8 cellular contexts compared by ENCODE assay signal in genomic region chr10:110857265-110858158, GRCh38. TPM values are rescaled to one million over a fixed set of nuclear protein-coding genes. Genes with fewer than 3 reads are reported as not detected.
DNase-seq lines count a peak whose midpoint lies in the region; ATAC-seq and TF ChIP-seq lines count a peak whose summit lies in the region.

No MANE protein-coding gene starts in this region.

- intact Hi-C loops in CD4-positive, alpha-beta T cell (cut with DNase I, micrococcal nuclease) = no loop called here
- intact Hi-C loops in body of pancreas (cut with DNase I) = no loop called here
- intact Hi-C loops in mucosa of descending colon (cut with DNase I, micrococcal nuclease) = no loop called here

- peak overlapping the region; percentile 49 for H3K4me3 Mint-ChIP-seq in CD4-positive, alpha-beta T cell

- H3K9me3 Mint-ChIP-seq in CD4-positive, alpha-beta T cell = no peaks in the 10 kb centered on the region

- no peaks in the 10 kb centered on the region for H3K27me3 Mint-ChIP-seq in CD4-positive, alpha-beta T cell

- H3K4me3 ChIP-seq in body of pancreas (no peak overlapping the region), mucosa of descending colon (no peak overlapping the region)

- no peaks in the 10 kb centered on the region for H3K36me3 Mint-ChIP-seq in CD4-positive, alpha-beta T cell (ENCODE audit: low read depth)

- peak in 2 of 3 donors; percentile 79 to 87 for TF ChIP-seq POLR2A in body of pancreas (IDR thresholded peaks at IDR 0.05)

- peak overlapping the region; percentile 96 for H3K27ac Mint-ChIP-seq in CD4-positive, alpha-beta T cell

- H3K27me3 ChIP-seq in CD4-positive, alpha-beta T cell (ENCODE audit: control insufficient read depth, insufficient read depth, low read length) = no peaks in the 10 kb centered on the region
- no peaks in the 10 kb centered on the region for H3K27me3 ChIP-seq in body of pancreas

- H3K27ac ChIP-seq in CD4-positive, alpha-beta T cell (ENCODE audit: low read depth, low read length) = peak overlapping the region; percentile 77
- H3K27ac ChIP-seq in body of pancreas = peak overlapping the region; percentile 76 to 95 (median 90)

- H3K4me1 ChIP-seq in body of pancreas (peaks cover 84% of the 10 kb centered on the region), mucosa of descending colon (ENCODE audit: low read depth) (peaks cover 65% of the 10 kb centered on the region)

- 11 to 19% methylated on average over 10 to 12 of the region's 12 CpGs for WGBS in body of pancreas, 2 donors

- TF ChIP-seq CTCF in CD4-positive, alpha-beta T cell (IDR thresholded peaks at IDR 0.05) = no peak
- TF ChIP-seq CTCF in body of pancreas (IDR thresholded peaks at IDR 0.05) (peak in 4 of 7 experiments; percentile 31 to 44 (median 34)), mucosa of descending colon (IDR thresholded peaks at IDR 0.05) (no peak)

- CTCF ChIA-PET in CD4-positive, alpha-beta T cell (lab: Charles Lee) = interaction anchor here (1.0 to 2.3 kb wide), 6 partner anchors 11 to 111 kb away, joined by 3 to 14 read pairs (median 6); partner anchors contain the start of gene PDCD4

- H3K4me1 Mint-ChIP-seq in CD4-positive, alpha-beta T cell (ENCODE audit: low read depth) = peaks cover 89% of the 10 kb centered on the region

- ATAC-seq in CD4-positive, alpha-beta T cell (ENCODE audit: poor library complexity) = peak; percentile 43
- ATAC-seq in GM21390 (IDR thresholded peaks at IDR 0.05; ENCODE audit: unreplicated experiment) = peak; percentile 22
- ATAC-seq in body of pancreas = peak; percentile 81
- ATAC-seq in mucosa of descending colon = peak; percentile 75
- no peak for ATAC-seq in HG03039 (IDR thresholded peaks at IDR 0.05; ENCODE audit: unreplicated experiment)

- no peaks in the 10 kb centered on the region for H3K9me3 ChIP-seq in CD4-positive, alpha-beta T cell (ENCODE audit: control insufficient read depth, low read length)
- H3K9me3 ChIP-seq in body of pancreas (no peaks in the 10 kb centered on the region), mucosa of descending colon (no peaks in the 10 kb centered on the region)

- H3K36me3 ChIP-seq in body of pancreas (replicated peaks in 1 of 2; ENCODE audit: insufficient read depth in 1 of 2, low read depth in 2 of 2) (no peaks in the 10 kb centered on the region), mucosa of descending colon (ENCODE audit: low read depth) (no peaks in the 10 kb centered on the region)

- POLR2A ChIA-PET in CD4-positive, alpha-beta T cell (lab: Charles Lee) = interaction anchor here (0.5 to 6.8 kb wide), 18 partner anchors 10 to 185 kb away, joined by 3 to 102 read pairs (median 5); partner anchors contain the start of genes BBIP1, PDCD4 and SHOC2

- DNase-seq in CD4-positive, alpha-beta T cell = peak in 1 of 10 experiments; percentile 32
- DNase-seq in NCI-H2107 treated with DMSO at 0.1 percent for 48 hours (lab: John Stamatoyannopoulos, UW; ENCODE audit: unreplicated experiment) = peak; percentile 91
- DNase-seq in body of pancreas = peak; percentile 85 to 96 (median 90)
- peak in 2 of 3 donors; percentile 69 to 80 for DNase-seq in mucosa of descending colon
- no peak for DNase-seq in A172 (ENCODE audit: low spot score)
- DNase-seq in dermis blood vessel endothelial cell = no peak

RNA-seq across cellular contexts. Expression of gene PDCD4, which starts 14.2 kb away (rescaled TPM):
- total RNA-seq in CD4-positive, alpha-beta T cell = 100 to 1,000 TPM; 352 to 358 TPM
- total RNA-seq in body of pancreas = 100 to 1,000 TPM; 332 to 458 TPM
- 100 to 1,000 TPM; 290 to 605 (median 528) TPM for total RNA-seq in mucosa of descending colon
- total RNA-seq in A172 (2014; rRNA removed; shearing (Covaris generic)) = 23.2 and 23.3 TPM in 2 replicates
- total RNA-seq in dermis blood vessel endothelial cell = 171 and 200 TPM in 2 replicates

Comparison
In these comparisons a context has a peak if more than half of its experiments do, and no peak if none do; other contexts are left out.
1. DNase-seq: peak in NCI-H2107 treated with DMSO at 0.1 percent for 48 hours (single experiment), body of pancreas (4 of 4) and mucosa of descending colon (2 of 3); none in A172 (single experiment) and dermis blood vessel endothelial cell (single experiment).
2. CTCF ChIP-seq: peak in body of pancreas (4 of 7); none in CD4-positive, alpha-beta T cell (single experiment) and mucosa of descending colon (single experiment).